In the genomic region with DNA sequence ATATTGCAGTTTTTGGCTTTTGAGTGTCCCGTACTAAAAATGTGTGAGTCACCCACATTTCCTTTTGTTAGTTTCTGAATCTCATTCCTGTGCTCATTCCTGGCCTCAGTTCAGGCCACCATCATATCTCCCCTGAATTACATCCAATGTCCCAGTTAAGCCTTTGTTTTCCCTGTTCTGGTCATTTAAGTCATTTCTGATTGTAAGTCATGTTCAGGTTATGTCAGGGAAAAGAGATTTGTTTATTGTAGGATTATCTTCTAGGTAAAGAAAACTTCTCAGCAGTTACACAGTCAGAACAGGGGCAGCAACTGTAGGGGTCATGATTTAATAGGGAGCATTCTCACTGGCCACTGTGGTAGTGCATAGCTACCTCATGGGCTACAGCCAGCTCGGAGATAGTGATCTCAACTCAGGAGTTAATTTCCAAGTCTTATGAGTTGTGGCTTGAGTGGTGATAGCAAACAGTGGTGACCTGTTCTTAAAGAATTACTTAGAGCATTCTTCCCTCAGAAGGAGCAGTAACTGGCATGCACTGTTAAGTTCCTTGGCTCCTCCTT, we compare ENCODE assay signal across 12 cellular contexts. TPM values are rescaled to one million over a fixed set of nuclear protein-coding genes. Genes with fewer than 3 reads are reported as not detected.
DNase-seq lines count a peak whose midpoint lies in the region; ATAC-seq and TF ChIP-seq lines count a peak whose summit lies in the region.
"Had no signal": no experiment of that assay in that cellular context is flagged by ENCODE, and none has a peak within 500 bp of the region (broad histone marks: within the 10 kb centered on the region; RNA-seq: fewer than 3 reads in every experiment).

No MANE protein-coding gene starts in this region.

- ATAC-seq in central memory CD8-positive, alpha-beta T cell (replicated peaks; ENCODE audit: extremely low read depth, poor library complexity, severe bottlenecking): no peak
- ATAC-seq in HG02642 (IDR thresholded peaks at IDR 0.05; ENCODE audit: poor library complexity, unreplicated experiment): no peak

- no peak overlapping the region for H3K4me3 Mint-ChIP-seq in central memory CD8-positive, alpha-beta T cell
- H3K4me3 Mint-ChIP-seq: stimulated activated naive CD8-positive, alpha-beta T cell treated with anti-CD3 and anti-CD28 coated beads, Interleukin-15, Interleukin-2, amounts not matched to agents 100 ng/mL and 50 ng/mL, for 24 hours had no signal

- H3K9me3 Mint-ChIP-seq in central memory CD8-positive, alpha-beta T cell: no peaks in the 10 kb centered on the region
- H3K9me3 Mint-ChIP-seq: stimulated activated naive CD8-positive, alpha-beta T cell treated with anti-CD3 and anti-CD28 coated beads, Interleukin-15, Interleukin-2, amounts not matched to agents 100 ng/mL and 50 ng/mL, for 24 hours had no signal

- peaks cover 59% of the 10 kb centered on the region for H3K36me3 Mint-ChIP-seq in central memory CD8-positive, alpha-beta T cell (ENCODE audit: insufficient read depth)

- no peaks in the 10 kb centered on the region for H3K27me3 Mint-ChIP-seq in central memory CD8-positive, alpha-beta T cell
- H3K27me3 Mint-ChIP-seq: stimulated activated naive CD8-positive, alpha-beta T cell treated with anti-CD3 and anti-CD28 coated beads, Interleukin-15, Interleukin-2, amounts not matched to agents 100 ng/mL and 50 ng/mL, for 24 hours had no signal

- no peak for TF ChIP-seq RAD21 in Ishikawa (IDR thresholded peaks at IDR 0.05; ENCODE audit: low read depth)

- peak overlapping the region; percentile 69 for H3K27ac Mint-ChIP-seq in central memory CD8-positive, alpha-beta T cell (ENCODE audit: low read depth)

- peaks cover 32% of the 10 kb centered on the region for H3K4me1 Mint-ChIP-seq in central memory CD8-positive, alpha-beta T cell

- TF ChIP-seq EP300 in Ishikawa (IDR thresholded peaks at IDR 0.05; ENCODE audit: borderline replicate concordance): peak; percentile 40; the same call in 1 of the 2 replicates

- no peak for TF ChIP-seq CTCF in AG09319 (IDR thresholded peaks at IDR 0.05; ENCODE audit: low read depth, low read length)

- peak; percentile 64 for DNase-seq in AG09319 (ENCODE audit: extremely low read depth, low read depth)
- no peak for DNase-seq in central memory CD8-positive, alpha-beta T cell (ENCODE audit: low spot score in 2 of 2)
- DNase-seq in myocyte (ENCODE audit: low read depth): peak; percentile 78
- no peak for DNase-seq in SIG-M5 treated with dmso at 0.1 percent for 504 hours (lab: John Stamatoyannopoulos, UW; ENCODE audit: unreplicated experiment)
- DNase-seq in medulla oblongata (ENCODE audit: extremely low spot score): no peak
- no peak for DNase-seq in UCSD-AML1 (lab: John Stamatoyannopoulos, UW; ENCODE audit: unreplicated experiment)
- DNase-seq: colonic mucosa, DND-41, KBM-7 had no signal

TF ChIP-seq in Ishikawa, 13 proteins besides CTCF, POLR2A, EP300 and RAD21:
- TF ChIP-seq FOXM1 (IDR thresholded peaks at IDR 0.05; ENCODE audit: borderline replicate concordance, low read depth) (peak; percentile 30; the same call in 1 of the 2 replicates), TEAD4 (IDR thresholded peaks at IDR 0.05) (peak; percentile 49), EGR1 (IDR thresholded peaks at IDR 0.05) (no peak)
TF ChIP-seq in Ishikawa: peak in this region for 2.

RNA-seq across cellular contexts. Expression of gene DDX47, which starts 6.7 kb away (rescaled TPM):
- total RNA-seq in myocyte: 57.4 and 63.7 TPM in 2 replicates
- 34.0 TPM for polyA plus RNA-seq in myocyte (2012)

RNA-seq across cellular contexts. Expression of gene APOLD1, which starts 34.4 kb away (rescaled TPM):
- 5.1 and 6.4 TPM in 2 replicates for total RNA-seq in myocyte
- polyA plus RNA-seq in myocyte (2012): 1.8 TPM

Comparison
In these comparisons a context has a peak if more than half of its experiments do, and no peak if none do; other contexts are left out.
1. DNase-seq: peak in AG09319 (single experiment) and myocyte (single experiment); none in central memory CD8-positive, alpha-beta T cell (0 of 2), SIG-M5 treated with dmso at 0.1 percent for 504 hours (single experiment), medulla oblongata (single experiment) and UCSD-AML1 (single experiment).